In genomic region chr6:169701953-169702639, GRCh38 we compare ENCODE assay signal across 8 cellular contexts. TPM values are rescaled to one million over a fixed set of nuclear protein-coding genes. Genes with fewer than 3 reads are reported as not detected.
DNase-seq lines count a peak whose midpoint lies in the region; FAIRE-seq and TF ChIP-seq lines count a peak whose summit lies in the region.

TSS of gene C6orf120 (plus strand) at chr6:169702126. CDS start at chr6:169702460, 334 bp downstream.
TSS of gene WDR27 (minus strand) at chr6:169702029. CDS start at chr6:169689005, 13,024 bp downstream.

- H3K9ac ChIP-seq in H1 (replicated peaks in 1 of 4; ENCODE audit: extremely low read depth in 1 of 4, low read depth in 3 of 4, low read length in 3 of 4) (peak within 1 kb of the TSS; percentile 52 to 97 (median 92)), mesenchymal stem cell (ENCODE audit: low read length) (peak within 1 kb of the TSS; percentile 95)

- H3K27me3 ChIP-seq in H1 (replicated peaks in 1 of 4; ENCODE audit: control insufficient read depth in 3 of 4, extremely low read depth in 1 of 4, insufficient read depth in 3 of 4, low read length in 3 of 4) (no peaks in the 10 kb centered on the region), mesenchymal stem cell (ENCODE audit: control insufficient read depth in 1 of 2, insufficient read depth in 1 of 2, low read length in 2 of 2) (no peaks in the 10 kb centered on the region)

- H3K18ac ChIP-seq in H1 (ENCODE audit: extremely low read depth, low read length) = peak within 1 kb of the TSS; percentile 75
- peak within 1 kb of the TSS; percentile 96 to 98 for H3K18ac ChIP-seq in mesenchymal stem cell (ENCODE audit: low read depth in 1 of 2, low read length in 2 of 2)

- H3K4me3 ChIP-seq in H1 (ENCODE audit: extremely low read depth in 1 of 4, insufficient read depth in 2 of 4, low read depth in 3 of 4, low read length in 4 of 4) (peak within 1 kb of the TSS; percentile 79 to 96 (median 94)), mesenchymal stem cell (ENCODE audit: insufficient read depth in 1 of 2, low read depth in 1 of 2, low read length in 2 of 2) (peak within 1 kb of the TSS; percentile 86 to 94)

- TF ChIP-seq CTCF in GM20000 (IDR thresholded peaks at IDR 0.05; ENCODE audit: extremely low read depth, missing control alignments) (no peak), H1 (IDR thresholded peaks at IDR 0.05; ENCODE audit: control extremely low read depth in 1 of 3, insufficient read depth in 1 of 3, low read depth in 1 of 3, low read length in 3 of 3) (no peak)

- H2BK15ac ChIP-seq in H1 (ENCODE audit: low read length) (0 out of 2 replicates have a peak within 1 kb of the TSS, but pooled peaks have one; percentile 84), mesenchymal stem cell (ENCODE audit: low read depth, poor library complexity, severe bottlenecking) (peak within 1 kb of the TSS; percentile 71)

- H3K4me1 ChIP-seq in H1 (replicated peaks in 1 of 4; ENCODE audit: control insufficient read depth in 3 of 4, insufficient read depth in 4 of 4, low read length in 3 of 4) (peaks cover 0 to 16% (median 5%) of the 10 kb centered on the region in 4 experiments; a peak in 2 of 7 replicates), mesenchymal stem cell (ENCODE audit: control insufficient read depth, insufficient read depth, low read depth, low read length) (peaks cover 8% of the 10 kb centered on the region)

- WGBS in H1 (ENCODE audit: extremely low coverage in 1 of 2, insufficient coverage in 1 of 2, insufficient read length in 1 of 2, insufficient replicate concordance in 2 of 2, low coverage in 1 of 2, low lambda C conversion rate in 2 of 2, missing lambda C conversion rate in 1 of 2), 2 experiments = 0% methylated on average over 28 of the region's 73 CpGs; no CpG with 5 or more reads in 1 of the 2 experiments
- 1% methylated on average over 47 of the region's 73 CpGs for WGBS in mesenchymal stem cell

- FAIRE-seq in H1 (lab: Jason Lieb, UNC) = no peak

- peak within 1 kb of the TSS; percentile 88 for H3K27ac ChIP-seq in H1 (ENCODE audit: low read depth, low read length)
- H3K27ac ChIP-seq in mesenchymal stem cell (ENCODE audit: low read length, poor library complexity, severe bottlenecking) = peak within 1 kb of the TSS; percentile 64

- peaks cover 5% of the 10 kb centered on the region; the same call in 1 of the 2 replicates for H3K23me2 ChIP-seq in H1 (ENCODE audit: low read depth, low read length)

- H3K79me2 ChIP-seq in H1 (ENCODE audit: control insufficient read depth in 1 of 2, insufficient read depth in 2 of 2, low read length in 2 of 2) = peaks cover 0 to 65% of the 10 kb centered on the region in 2 experiments; a peak in 3 of 4 replicates

- H2AK5ac ChIP-seq in H1 (ENCODE audit: low read depth, low read length) (peak within 1 kb of the TSS; percentile 92; the same call in 1 of the 2 replicates), mesenchymal stem cell (ENCODE audit: low read length, severe bottlenecking) (no peak within 1 kb of the TSS)

- H3K4me2 ChIP-seq in H1 (ENCODE audit: insufficient read depth in 1 of 2, low read depth in 2 of 2, low read length in 2 of 2) (peak within 1 kb of the TSS; percentile 91 to 96), mesenchymal stem cell (ENCODE audit: low read length, poor library complexity, severe bottlenecking) (peak within 1 kb of the TSS; percentile 87)

- no peaks in the 10 kb centered on the region for H3K9me3 ChIP-seq in H1 (ENCODE audit: insufficient read depth in 2 of 2, low read depth in 1 of 2, low read length in 1 of 2)
- no peaks in the 10 kb centered on the region for H3K9me3 ChIP-seq in mesenchymal stem cell (ENCODE audit: control insufficient read depth, low read length)

- TF ChIP-seq EP300 in H1 (IDR thresholded peaks at IDR 0.05; ENCODE audit: borderline replicate concordance in 1 of 2, low read depth in 2 of 2, low read length in 2 of 2) = no peak

- peaks cover 0 to 15% (median under 1%) of the 10 kb centered on the region in 4 experiments; a peak in 3 of 8 replicates for H3K36me3 ChIP-seq in H1 (ENCODE audit: control insufficient read depth in 2 of 4, insufficient read depth in 4 of 4, low read length in 3 of 4)
- H3K36me3 ChIP-seq in mesenchymal stem cell (ENCODE audit: control insufficient read depth in 1 of 2, insufficient read depth in 2 of 2, low read depth in 1 of 2, low read length in 2 of 2) = peaks cover 7 to 32% of the 10 kb centered on the region in 2 experiments

- no peak within 1 kb of the TSS for H2BK20ac ChIP-seq in H1 (ENCODE audit: low read length)

- H4K5ac ChIP-seq in H1 (ENCODE audit: insufficient read length, low read depth, low read length) = peak within 1 kb of the TSS; percentile 92

- H3K56ac ChIP-seq in H1 (replicated peaks; ENCODE audit: insufficient read length, low read depth, low read length) = peak within 1 kb of the TSS; percentile 89

- H2BK12ac ChIP-seq in H1 (ENCODE audit: low read depth, low read length) = peak within 1 kb of the TSS; percentile 70; the same call in 1 of the 2 replicates
- peak within 1 kb of the TSS in 1 of 2 experiments; percentile 2 for H2BK12ac ChIP-seq in mesenchymal stem cell (ENCODE audit: low read length in 2 of 2)

- no peak within 1 kb of the TSS for H3K23ac ChIP-seq in H1 (ENCODE audit: insufficient read length)
- peak within 1 kb of the TSS in 1 of 2 experiments; percentile 99 for H3K23ac ChIP-seq in mesenchymal stem cell (ENCODE audit: low read length in 2 of 2)

- H4K91ac ChIP-seq in H1 (replicated peaks; ENCODE audit: insufficient read length, low read length) = peak within 1 kb of the TSS; percentile 97
- H4K91ac ChIP-seq in mesenchymal stem cell (ENCODE audit: low read length) = peak within 1 kb of the TSS; percentile 94

- TF ChIP-seq POLR2A in H1 (IDR thresholded peaks at IDR 0.05; ENCODE audit: control extremely low read depth in 1 of 2, low read depth in 2 of 2, low read length in 2 of 2) = peak; percentile 29 to 87

- H2BK120ac ChIP-seq in H1 (replicated peaks; ENCODE audit: low read depth, low read length) = peak within 1 kb of the TSS; percentile 45
- H2BK120ac ChIP-seq in mesenchymal stem cell (ENCODE audit: low read depth, low read length) = peak within 1 kb of the TSS; percentile 84

- peaks cover 4 to 16% of the 10 kb centered on the region in 2 experiments for H4K20me1 ChIP-seq in H1 (replicated peaks in 1 of 2; ENCODE audit: control insufficient read depth in 1 of 2, insufficient read depth in 2 of 2, low read length in 2 of 2)

- peaks cover 15% of the 10 kb centered on the region for H3K79me1 ChIP-seq in H1 (ENCODE audit: low read depth, low read length)
- H3K79me1 ChIP-seq in mesenchymal stem cell (replicated peaks; ENCODE audit: low read length, poor library complexity, severe bottlenecking) = peaks cover 23% of the 10 kb centered on the region

- CTCF ChIA-PET in H1 (lab: Charles Lee; ENCODE audit: partially characterized antibody) = interaction anchor here (0.6 to 1.2 kb wide), 2 partner anchors 15 to 83 kb away, joined by 3 read pairs; no protein-coding TSS in a partner anchor

- H3K4ac ChIP-seq in H1 (replicated peaks; ENCODE audit: insufficient read length, low read depth, low read length) (peak within 1 kb of the TSS; percentile 87), mesenchymal stem cell (ENCODE audit: low read depth in 1 of 2, low read length in 2 of 2) (peak within 1 kb of the TSS; percentile 86 to 97)

- DNase-seq in COLO668 (lab: John Stamatoyannopoulos, UW; ENCODE audit: unreplicated experiment) = peak; percentile 96
- DNase-seq in GM20000 (ENCODE audit: low spot score) = peak; percentile 97
- peak; percentile 96 for DNase-seq in HT-29 (ENCODE audit: low spot score)
- DNase-seq in NOMO-1 (lab: John Stamatoyannopoulos, UW; ENCODE audit: unreplicated experiment in 2 of 2) = peak; percentile 95 to 98
- peak; percentile 97 to 98 for DNase-seq in activated CD8-positive, alpha-beta memory T cell treated with anti-CD3 and anti-CD28 coated beads for 4 hours (ENCODE audit: low read depth in 2 of 2)
- DNase-seq in H1 (ENCODE audit: low read depth in 1 of 2, low spot score in 2 of 2) = peak; percentile 79 to 96
- DNase-seq in mesenchymal stem cell = peak; percentile 97
- peak; percentile 98 for DNase-seq in stimulated activated CD8-positive, alpha-beta memory T cell treated with anti-CD3 and anti-CD28 coated beads, Interleukin-12 subunit alpha, Interleukin-12 subunit beta, amount 100 ng/mL, for 4 hours (ENCODE audit: low read depth)

- no peak for TF ChIP-seq RAD21 in H1 (IDR thresholded peaks at IDR 0.05 in 1 of 2, conservative IDR thresholded peaks at IDR 0.05 in 1 of 2; ENCODE audit: low read depth in 2 of 2, low read length in 2 of 2)

- H2BK5ac ChIP-seq in H1 (ENCODE audit: low read depth, low read length) (peak within 1 kb of the TSS; percentile 95), mesenchymal stem cell (ENCODE audit: low read depth, low read length, poor library complexity, severe bottlenecking) (peak within 1 kb of the TSS; percentile 80)

- POLR2A ChIA-PET in H1 (lab: Charles Lee; ENCODE audit: partially characterized antibody) = interaction anchor here (0.9 to 6.3 kb wide), 16 partner anchors 8 to 852 kb away, joined by 3 to 58 read pairs (median 4); partner anchors contain the start of genes DYNLT2, ERMARD, PHF10 and TBP

- peak within 1 kb of the TSS; percentile 98 for H4K8ac ChIP-seq in H1 (ENCODE audit: extremely low read depth, insufficient read depth, low read length)
- peak within 1 kb of the TSS; percentile 95 for H4K8ac ChIP-seq in mesenchymal stem cell (ENCODE audit: low read length)

- H2AFZ ChIP-seq in H1 (ENCODE audit: low read length) (peak within 1 kb of the TSS; percentile 55; the same call in 1 of the 2 replicates), mesenchymal stem cell (ENCODE audit: low read depth, low read length) (peak within 1 kb of the TSS; percentile 65)

- H3K14ac ChIP-seq in H1 (ENCODE audit: insufficient read length) (no peak within 1 kb of the TSS), mesenchymal stem cell (ENCODE audit: low read length in 2 of 2) (peak within 1 kb of the TSS in 1 of 2 experiments; percentile 96)

RNA-seq across cellular contexts. Expression of gene C6orf120, which starts in this region (rescaled TPM):
- 39.1 and 41.3 TPM in 2 replicates for total RNA-seq in HT-29 (2014; rRNA removed; shearing (Covaris generic))
- total RNA-seq in H1 (2021; fragmentation: NEBNext Ultra II Directional; extraction: Animal tissue kit (Norgen Biotek cat#: 25700)) = 29.1 and 30.6 TPM in 2 replicates
- 16.2 and 21.2 TPM in 2 replicates for polyA plus RNA-seq in H1 (2011; rRNA removed)
- 20.4 TPM for polyA plus RNA-seq in H1 (2011; cell fraction: cytosol; rRNA removed)
- 16.1 TPM for polyA plus RNA-seq in H1 (2011; cell fraction: nucleus; rRNA removed)
- 15.2 to 22.4 TPM (median 16.6 TPM) in 4 replicates for polyA plus RNA-seq in H1 (2012, experiment 1 of 2)
- polyA plus RNA-seq in H1 (2012, experiment 2 of 2) = 4.7 TPM
- 27.9 TPM for polyA plus RNA-seq in H1 (2013, experiment 1 of 2)
- polyA plus RNA-seq in H1 (2013, experiment 2 of 2) = 31.0 TPM
- polyA minus RNA-seq in H1 (2011; rRNA and poly(A)+ RNA removed) = 9.8 and 14.2 TPM in 2 replicates
- polyA minus RNA-seq in H1 (2011; cell fraction: cytosol; rRNA and poly(A)+ RNA removed) = 19.7 TPM
- polyA minus RNA-seq in H1 (2011; cell fraction: nucleus; rRNA and poly(A)+ RNA removed) = 23.7 TPM
- 38.5 TPM for polyA plus RNA-seq in mesenchymal stem cell (2013, experiment 1 of 2)
- 41.4 TPM for polyA plus RNA-seq in mesenchymal stem cell (2013, experiment 2 of 2)

RNA-seq across cellular contexts. Expression of gene WDR27, which starts in this region (rescaled TPM):
- total RNA-seq in HT-29 (2014; rRNA removed; shearing (Covaris generic)) = 38.3 and 44.7 TPM in 2 replicates
- 64.7 and 68.6 TPM in 2 replicates for total RNA-seq in H1 (2021; fragmentation: NEBNext Ultra II Directional; extraction: Animal tissue kit (Norgen Biotek cat#: 25700))
- polyA plus RNA-seq in H1 (2011; rRNA removed) = 53.6 and 77.6 TPM in 2 replicates
- polyA plus RNA-seq in H1 (2011; cell fraction: cytosol; rRNA removed) = 77.6 TPM
- 539 TPM for polyA plus RNA-seq in H1 (2011; cell fraction: nucleus; rRNA removed)
- 45.1 to 60.7 TPM (median 52.9 TPM) in 4 replicates for polyA plus RNA-seq in H1 (2012, experiment 1 of 2)
- polyA plus RNA-seq in H1 (2012, experiment 2 of 2) = 5.7 TPM
- 39.7 TPM for polyA plus RNA-seq in H1 (2013, experiment 1 of 2)
- 35.8 TPM for polyA plus RNA-seq in H1 (2013, experiment 2 of 2)
- polyA minus RNA-seq in H1 (2011; rRNA and poly(A)+ RNA removed) = 73.4 and 74.5 TPM in 2 replicates
- polyA minus RNA-seq in H1 (2011; cell fraction: cytosol; rRNA and poly(A)+ RNA removed) = 79.7 TPM
- 253 TPM for polyA minus RNA-seq in H1 (2011; cell fraction: nucleus; rRNA and poly(A)+ RNA removed)
- 7.1 TPM for polyA plus RNA-seq in mesenchymal stem cell (2013, experiment 1 of 2)
- 7.3 TPM for polyA plus RNA-seq in mesenchymal stem cell (2013, experiment 2 of 2)

Comparison
In these comparisons a context has a peak if more than half of its experiments do, and no peak if none do; other contexts are left out.
1. Peak in every context shown above with its lines: DNase-seq, H3K4me3 ChIP-seq and H3K27ac ChIP-seq.